ENCODE assay signal across 1 cellular context in genomic region chr18:2223394-2223793, GRCh38.
TF ChIP-seq lines count a peak whose summit lies in the region.

No MANE protein-coding gene starts in this region.

TF ChIP-seq in H1, 55 proteins besides CTCF, POLR2A, EP300 and RAD21:
- TF ChIP-seq JUND (IDR thresholded peaks at IDR 0.05; ENCODE audit: low read length), result no peak
- TF ChIP-seq TCF12 (IDR thresholded peaks at IDR 0.05; ENCODE audit: low read depth, low read length), result no peak
- no peak for TF ChIP-seq SIRT6 (IDR thresholded peaks at IDR 0.05; ENCODE audit: low read length)
- TF ChIP-seq KDM1A (IDR thresholded peaks at IDR 0.05; ENCODE audit: borderline replicate concordance, low read length), result no peak
- no peak for TF ChIP-seq NANOG (IDR thresholded peaks at IDR 0.05; ENCODE audit: insufficient read depth, low read depth, low read length, poor library complexity, severe bottlenecking)
- TF ChIP-seq POU5F1 (IDR thresholded peaks at IDR 0.05; ENCODE audit: low read depth, low read length), result no peak
- no peak for TF ChIP-seq RXRA (IDR thresholded peaks at IDR 0.05; ENCODE audit: insufficient read depth, low read depth, low read length)
- no peak for TF ChIP-seq SIX5 (IDR thresholded peaks at IDR 0.05; ENCODE audit: low read depth, low read length)
- TF ChIP-seq RNF2 (IDR thresholded peaks at IDR 0.05; ENCODE audit: borderline replicate concordance, low read depth, low read length, missing control alignments, poor library complexity, severe bottlenecking), result no peak
- no peak for TF ChIP-seq GTF2F1 (IDR thresholded peaks at IDR 0.05; ENCODE audit: borderline replicate concordance, low read depth, low read length)
- no peak for TF ChIP-seq MAX (IDR thresholded peaks at IDR 0.05)
